Comparison of ENCODE assay signal across 6 cellular contexts in genomic region chr9:136438548-136438908, GRCh38. TPM values are rescaled to one million over a fixed set of nuclear protein-coding genes. Genes with fewer than 3 reads are reported as not detected.
A peak's percentile ranks its signal among the peaks of the same experiment; 100 is the strongest.
DNase-seq lines count a peak whose midpoint lies in the region; ATAC-seq, FAIRE-seq and TF ChIP-seq lines count a peak whose summit lies in the region.

No MANE protein-coding gene starts in this region.

- H3K27ac Mint-ChIP-seq in stimulated activated naive CD8-positive, alpha-beta T cell treated with anti-CD3 and anti-CD28 coated beads, Interleukin-15, Interleukin-2, amounts not matched to agents 100 ng/mL and 50 ng/mL, for 24 hours = peak overlapping the region; percentile 67

- H3K27ac ChIP-seq in KOPT-K1 (ENCODE audit: low read depth, low read length, poor library complexity, severe bottlenecking) = peak overlapping the region; percentile 74

- peak overlapping the region; percentile 65 for H3K4me3 ChIP-seq in fibroblast of mammary gland (ENCODE audit: control insufficient read depth, low read depth, low read length)

- no peak for TF ChIP-seq POLR2A in GM12892 (IDR thresholded peaks at IDR 0.05; ENCODE audit: low read depth, low read length)

- H3K36me3 ChIP-seq in KOPT-K1 (ENCODE audit: insufficient read depth, low read length) = peaks cover 50% of the 10 kb centered on the region

- no peaks in the 10 kb centered on the region for H3K9me3 Mint-ChIP-seq in stimulated activated naive CD8-positive, alpha-beta T cell treated with anti-CD3 and anti-CD28 coated beads, Interleukin-15, Interleukin-2, amounts not matched to agents 100 ng/mL and 50 ng/mL, for 24 hours

- DNase-seq in GM12892 (ENCODE audit: insufficient read length) (no peak), fibroblast of mammary gland (ENCODE audit: low read depth) (no peak), GOT3 (lab: John Stamatoyannopoulos, UW) (no peak)

- no peaks in the 10 kb centered on the region for H3K27me3 Mint-ChIP-seq in stimulated activated naive CD8-positive, alpha-beta T cell treated with anti-CD3 and anti-CD28 coated beads, Interleukin-15, Interleukin-2, amounts not matched to agents 100 ng/mL and 50 ng/mL, for 24 hours

- H3K4me3 Mint-ChIP-seq in stimulated activated naive CD8-positive, alpha-beta T cell treated with anti-CD3 and anti-CD28 coated beads, Interleukin-15, Interleukin-2, amounts not matched to agents 100 ng/mL and 50 ng/mL, for 24 hours = peak overlapping the region; percentile 84

- peaks cover 9% of the 10 kb centered on the region for H3K36me3 Mint-ChIP-seq in stimulated activated naive CD8-positive, alpha-beta T cell treated with anti-CD3 and anti-CD28 coated beads, Interleukin-15, Interleukin-2, amounts not matched to agents 100 ng/mL and 50 ng/mL, for 24 hours (ENCODE audit: low read depth)

- H3K9me3 ChIP-seq in KOPT-K1 (ENCODE audit: insufficient read depth, low read length, poor library complexity, severe bottlenecking) = no peaks in the 10 kb centered on the region

- peaks cover 27% of the 10 kb centered on the region for H3K4me1 Mint-ChIP-seq in stimulated activated naive CD8-positive, alpha-beta T cell treated with anti-CD3 and anti-CD28 coated beads, Interleukin-15, Interleukin-2, amounts not matched to agents 100 ng/mL and 50 ng/mL, for 24 hours (ENCODE audit: low read depth)

- peak; percentile 21 for FAIRE-seq in GM12892 (lab: Jason Lieb, UNC)

- no peak for TF ChIP-seq CTCF in fibroblast of mammary gland (conservative IDR thresholded peaks at IDR 0.05; ENCODE audit: control insufficient read depth, insufficient read depth, low read depth, low read length)

- ATAC-seq in HG02763 (IDR thresholded peaks at IDR 0.05; ENCODE audit: unreplicated experiment) = no peak

RNA-seq across cellular contexts. Expression of gene INPP5E, which starts 1.1 kb away (rescaled TPM):
- 5.4 TPM for polyA plus RNA-seq in GM12892 (2012; ENCODE audit: missing spikeins)

RNA-seq across cellular contexts. Expression of gene PMPCA, which starts 28.1 kb away (rescaled TPM):
- 67.6 TPM for polyA plus RNA-seq in GM12892 (2012; ENCODE audit: missing spikeins)

RNA-seq across cellular contexts. Expression of gene ENTR1, which starts 28.1 kb away (rescaled TPM):
- polyA plus RNA-seq in GM12892 (2012; ENCODE audit: missing spikeins) = 39.6 TPM

RNA-seq across cellular contexts. Expression of gene SNAPC4, which starts 38.6 kb away (rescaled TPM):
- 7.4 TPM for polyA plus RNA-seq in GM12892 (2012; ENCODE audit: missing spikeins)

RNA-seq across cellular contexts. Expression of gene SEC16A, which starts 44.3 kb away (rescaled TPM):
- 21.2 TPM for polyA plus RNA-seq in GM12892 (2012; ENCODE audit: missing spikeins)
